In the genomic region with DNA sequence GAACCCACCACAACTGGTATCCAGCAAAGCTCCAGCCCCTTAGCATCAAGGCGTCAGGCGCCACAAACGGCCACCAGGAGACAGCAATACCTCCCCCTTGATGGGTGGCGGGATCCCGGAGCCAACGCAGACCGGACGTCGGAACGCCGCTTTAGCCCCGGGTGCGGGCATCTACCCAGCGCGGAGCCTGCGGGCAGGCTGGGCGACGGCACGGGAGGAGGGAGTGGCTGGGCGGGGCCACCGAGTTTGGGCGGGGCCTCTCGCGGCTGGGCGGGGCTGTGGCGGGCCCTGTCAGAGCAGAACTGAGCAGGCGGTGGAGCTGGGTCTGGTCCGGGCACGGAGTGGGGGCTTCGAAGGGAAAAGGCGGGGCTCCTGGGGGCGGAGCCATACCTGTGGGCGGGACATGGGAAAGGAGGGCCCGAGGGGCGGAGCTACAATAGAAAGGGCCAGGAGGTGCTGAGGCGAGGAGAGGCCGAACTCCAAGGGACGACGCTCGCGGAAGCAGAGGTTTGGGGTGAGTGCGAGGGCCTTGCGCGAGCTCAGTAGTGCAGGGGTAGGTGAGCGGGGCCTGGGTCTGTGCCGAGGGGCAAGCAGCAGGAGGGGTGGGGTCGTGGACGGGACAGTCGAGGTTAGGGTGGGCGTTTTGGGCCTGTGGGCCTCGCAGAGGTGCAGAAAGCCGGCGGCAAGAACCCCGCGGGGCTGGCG, we compare ENCODE assay signal across 8 cellular contexts. TPM values are rescaled to one million over a fixed set of nuclear protein-coding genes. Genes with fewer than 3 reads are reported as not detected.
DNase-seq lines count a peak whose midpoint lies in the region; ATAC-seq and TF ChIP-seq lines count a peak whose summit lies in the region.

No MANE protein-coding gene starts in this region.

- DNase-seq in AG10803 (ENCODE audit: low read depth) (peak; percentile 55), NCI-H524 treated with DMSO at 0.1 percent for 48 hours (lab: John Stamatoyannopoulos, UW) (peak; percentile 57), dorsolateral prefrontal cortex (peak; percentile 73 to 95 (median 90)), lower leg skin (ENCODE audit: low spot score in 2 of 2) (peak; percentile 91 to 98)
- peak; percentile 86 for DNase-seq in activated CD4-positive, alpha-beta memory T cell treated with anti-CD3 and anti-CD28 coated beads, Interleukin-2, amount 10 ng/mL, durations not matched to agents 7 days and 5 days
- DNase-seq in stimulated activated CD4-positive, alpha-beta T cell treated with anti-CD3 and anti-CD28 coated beads, Interleukin-4, amount 100 ng/mL, for 1 hour, result peak; percentile 86

- ATAC-seq in GM19043 (IDR thresholded peaks at IDR 0.05; ENCODE audit: low read depth, unreplicated experiment) (peak; percentile 41), HG03354 (IDR thresholded peaks at IDR 0.05; ENCODE audit: poor library complexity, severe bottlenecking, unreplicated experiment) (peak; percentile 69)

- POLR2A ChIA-PET in activated CD4-positive, alpha-beta memory T cell treated with anti-CD3 and anti-CD28 coated beads, Interleukin-2, amount 10 ng/mL, durations not matched to agents 7 days and 5 days (lab: Charles Lee), result interaction anchor here (0.7 to 2.2 kb wide), 4 partner anchors 15 to 227 kb away, joined by 3 to 20 read pairs (median 4); partner anchors contain the start of genes LRSAM1, RPL12 and ZNF79

- H3K9me3 Mint-ChIP-seq in activated CD4-positive, alpha-beta memory T cell treated with anti-CD3 and anti-CD28 coated beads, Interleukin-2, amount 10 ng/mL, durations not matched to agents 7 days and 5 days, result no peaks in the 10 kb centered on the region

- H3K27me3 ChIP-seq in dorsolateral prefrontal cortex, result no peaks in the 10 kb centered on the region

- no peaks in the 10 kb centered on the region for H3K36me3 Mint-ChIP-seq in activated CD4-positive, alpha-beta memory T cell treated with anti-CD3 and anti-CD28 coated beads, Interleukin-2, amount 10 ng/mL, durations not matched to agents 7 days and 5 days (ENCODE audit: low read depth)

- H3K4me1 Mint-ChIP-seq in activated CD4-positive, alpha-beta memory T cell treated with anti-CD3 and anti-CD28 coated beads, Interleukin-2, amount 10 ng/mL, durations not matched to agents 7 days and 5 days, result peaks cover 31% of the 10 kb centered on the region

- peak overlapping the region; percentile 76 for H3K27ac Mint-ChIP-seq in activated CD4-positive, alpha-beta memory T cell treated with anti-CD3 and anti-CD28 coated beads, Interleukin-2, amount 10 ng/mL, durations not matched to agents 7 days and 5 days

- H3K27ac ChIP-seq in dorsolateral prefrontal cortex, result peak overlapping the region in 56 of 59 donors; percentile 32 to 94 (median 86)

- H3K4me3 Mint-ChIP-seq in activated CD4-positive, alpha-beta memory T cell treated with anti-CD3 and anti-CD28 coated beads, Interleukin-2, amount 10 ng/mL, durations not matched to agents 7 days and 5 days, result peak overlapping the region; percentile 81

- TF ChIP-seq CTCF in AG10803 (conservative IDR thresholded peaks at IDR 0.05; ENCODE audit: low read length) (0 out of 2 replicates have a peak, but pooled peaks have one; percentile 12), dorsolateral prefrontal cortex (IDR thresholded peaks at IDR 0.05 in 54 of 56, conservative IDR thresholded peaks at IDR 0.05 in 2 of 56; ENCODE audit: low read depth in 1 of 56, partially characterized antibody in 56 of 56) (peak in 17 of 56 donors; percentile 6 to 34 (median 17)), lower leg skin (IDR thresholded peaks at IDR 0.05) (no peak)

- peaks cover 45% of the 10 kb centered on the region for H3K27me3 Mint-ChIP-seq in activated CD4-positive, alpha-beta memory T cell treated with anti-CD3 and anti-CD28 coated beads, Interleukin-2, amount 10 ng/mL, durations not matched to agents 7 days and 5 days

- H3K4me3 ChIP-seq in AG10803 (ENCODE audit: low read length), result peak overlapping the region; percentile 63
- H3K4me3 ChIP-seq in dorsolateral prefrontal cortex, result peak overlapping the region; percentile 45 to 91 (median 71)
- H3K4me3 ChIP-seq in lower leg skin (ENCODE audit: low read depth, poor library complexity, severe bottlenecking), result peak overlapping the region; percentile 16

- no peak for TF ChIP-seq POLR2A in lower leg skin (IDR thresholded peaks at IDR 0.05)

- CTCF ChIA-PET in activated CD4-positive, alpha-beta memory T cell treated with anti-CD3 and anti-CD28 coated beads, Interleukin-2, amount 10 ng/mL, durations not matched to agents 7 days and 5 days (lab: Charles Lee), result interaction anchor here (0.9 to 2.6 kb wide), 8 partner anchors 10 to 698 kb away, joined by 3 to 22 read pairs (median 4); partner anchors contain the start of genes LRSAM1, RPL12 and SLC2A8

- WGBS in lower leg skin, 2 donors, result 1 to 2% methylated on average over 41 to 43 of the region's 56 CpGs

- intact Hi-C loops in dorsolateral prefrontal cortex (cut with DNase I), result loop anchor here (2.0 to 10.0 kb wide), 4 partner anchors 38 to 200 kb away; partner anchors contain the start of genes GARNL3 (in 1 of the 2), SLC2A8 (in 1 of the 2) and ZNF79 (in 1 of the 2)
- intact Hi-C loops in lower leg skin (cut with DNase I; ENCODE audit: low total_unique reads), result no loop called here

RNA-seq across cellular contexts. Expression of gene GARNL3, which starts 40.2 kb away (rescaled TPM):
- under 1 TPM; 0.86 to 0.95 TPM for total RNA-seq in activated CD4-positive, alpha-beta memory T cell treated with anti-CD3 and anti-CD28 coated beads, Interleukin-2, amount 10 ng/mL, durations not matched to agents 7 days and 5 days
- total RNA-seq in dorsolateral prefrontal cortex (100 to 1,000 TPM in 54 of 120 experiments, 10 to 100 TPM in 66; 69.3 to 135 (median 98.3) TPM), lower leg skin (10 to 100 TPM; 11.9 to 19.1 (median 16.5) TPM)

Comparison
In these comparisons a context has a peak if more than half of its experiments do, and no peak if none do; other contexts are left out.
1. Peak in every context shown above with its lines: DNase-seq, ATAC-seq, H3K4me3 ChIP-seq and H3K27ac ChIP-seq.
2. H3K4me3 ChIP-seq: peak in every context shown above with its lines; median percentile 71 in dorsolateral prefrontal cortex; 63 in AG10803; 16 in lower leg skin.
3. RNA of gene GARNL3, which starts 40.2 kb away (total RNA-seq): 69.3 to 135 TPM in dorsolateral prefrontal cortex and 11.9 to 19.1 TPM in lower leg skin; 0.86 to 0.95 TPM in activated CD4-positive, alpha-beta memory T cell treated with anti-CD3 and anti-CD28 coated beads, Interleukin-2, amount 10 ng/mL, durations not matched to agents 7 days and 5 days; every median in the first group is over 4 times any median in the second.